Comparison of ENCODE assay signal across 20 cellular contexts in the genomic region with DNA sequence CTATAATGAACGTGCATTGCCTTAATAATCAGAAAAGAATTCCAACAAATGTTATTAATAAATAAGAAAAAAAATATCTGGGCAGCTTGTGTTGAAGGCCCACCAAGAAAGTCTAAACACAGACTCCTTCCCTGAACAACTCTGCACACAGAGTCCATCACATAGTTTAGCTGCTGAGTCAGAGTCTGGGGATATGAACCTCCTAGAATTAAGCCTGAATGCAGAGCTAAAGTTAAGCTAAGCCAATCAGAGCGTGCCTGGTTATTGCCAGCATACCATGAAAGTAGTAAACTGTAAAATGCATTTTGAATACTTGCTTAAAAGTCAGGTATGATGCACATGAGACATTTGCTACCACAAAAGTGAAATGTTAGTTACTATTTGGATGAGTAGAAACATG. TPM values are rescaled to one million over a fixed set of nuclear protein-coding genes. Genes with fewer than 3 reads are reported as not detected.
DNase-seq lines count a peak whose midpoint lies in the region; ATAC-seq, FAIRE-seq and TF ChIP-seq lines count a peak whose summit lies in the region.
"Had no signal": no experiment of that assay in that cellular context is flagged by ENCODE, and none has a peak within 500 bp of the region (broad histone marks: within the 10 kb centered on the region; RNA-seq: fewer than 3 reads in every experiment).

No MANE protein-coding gene starts in this region.

- no peaks in the 10 kb centered on the region for H3K4me1 Mint-ChIP-seq in activated CD4-positive, alpha-beta T cell treated with anti-CD3 and anti-CD28 coated beads for 36 hours

- POLR2A ChIA-PET in activated CD4-positive, alpha-beta T cell treated with anti-CD3 and anti-CD28 coated beads for 36 hours (lab: Charles Lee) = no interaction called here

- H3K4me3 Mint-ChIP-seq in activated CD4-positive, alpha-beta T cell treated with anti-CD3 and anti-CD28 coated beads for 36 hours = no peak overlapping the region
- H3K4me3 Mint-ChIP-seq: naive thymus-derived CD8-positive, alpha-beta T cell had no signal

- H3K27me3 Mint-ChIP-seq in activated CD4-positive, alpha-beta T cell treated with anti-CD3 and anti-CD28 coated beads for 36 hours = peaks cover 13% of the 10 kb centered on the region

- CTCF ChIA-PET in activated CD4-positive, alpha-beta T cell treated with anti-CD3 and anti-CD28 coated beads for 36 hours (lab: Charles Lee) = no interaction called here

- H3K9me3 ChIP-seq in keratinocyte (ENCODE audit: control insufficient read depth, low read depth, low read length) = no peaks in the 10 kb centered on the region
- H3K9me3 ChIP-seq: left ventricle myocardium inferior, thyroid gland had no signal

- peaks cover 6% of the 10 kb centered on the region for H3K4me1 ChIP-seq in keratinocyte (ENCODE audit: control insufficient read depth, extremely low read depth, insufficient read depth, low read length)
- H3K4me1 ChIP-seq: left ventricle myocardium inferior had no signal

- no peak overlapping the region for H2AFZ ChIP-seq in keratinocyte (ENCODE audit: control insufficient read depth, low read length)

- dilution Hi-C loops in keratinocyte (cut with MboI; ENCODE audit: extremely low pct_ligation_motif_present, low sequenced_read_pairs) = no loop called here

- no peaks in the 10 kb centered on the region for H3K79me2 ChIP-seq in keratinocyte (ENCODE audit: control insufficient read depth, insufficient read depth, low read length)

- intact Hi-C loops in activated CD4-positive, alpha-beta T cell treated with anti-CD3 and anti-CD28 coated beads for 36 hours (cut with DNase I, micrococcal nuclease) = no loop called here

- no peaks in the 10 kb centered on the region for H3K36me3 Mint-ChIP-seq in activated CD4-positive, alpha-beta T cell treated with anti-CD3 and anti-CD28 coated beads for 36 hours (ENCODE audit: low read depth)
- H3K36me3 Mint-ChIP-seq: naive thymus-derived CD8-positive, alpha-beta T cell had no signal

- no peak overlapping the region for H3K4me2 ChIP-seq in keratinocyte (ENCODE audit: control insufficient read depth, extremely low read depth, insufficient read depth, low read depth, low read length)

- no peak overlapping the region for H3K27ac Mint-ChIP-seq in activated CD4-positive, alpha-beta T cell treated with anti-CD3 and anti-CD28 coated beads for 36 hours
- H3K27ac Mint-ChIP-seq: naive thymus-derived CD8-positive, alpha-beta T cell had no signal

- ATAC-seq in GM18520 (IDR thresholded peaks at IDR 0.05; ENCODE audit: unreplicated experiment) = no peak
- ATAC-seq in activated CD4-positive, alpha-beta T cell treated with anti-CD3 and anti-CD28 coated beads for 36 hours = no peak
- ATAC-seq: K562; naive thymus-derived CD8-positive, alpha-beta T cell had no signal

- H3K36me3 ChIP-seq in keratinocyte (ENCODE audit: control insufficient read depth in 2 of 2, extremely low read depth in 1 of 2, insufficient read depth in 2 of 2, low read length in 2 of 2) = no peaks in the 10 kb centered on the region
- H3K36me3 ChIP-seq: left ventricle myocardium inferior, thyroid gland had no signal

- H3K9me3 Mint-ChIP-seq in activated CD4-positive, alpha-beta T cell treated with anti-CD3 and anti-CD28 coated beads for 36 hours (ENCODE audit: low read depth) = no peaks in the 10 kb centered on the region

- TF ChIP-seq CTCF in AG09309 (IDR thresholded peaks at IDR 0.05; ENCODE audit: control insufficient read depth, insufficient read depth, low read depth, low read length, missing control alignments) (no peak), cardiac fibroblast (IDR thresholded peaks at IDR 0.05; ENCODE audit: low read depth, low read length) (no peak), keratinocyte (optimal IDR thresholded peaks at IDR 0.05 in 1 of 3, IDR thresholded peaks at IDR 0.05 in 1 of 3, conservative IDR thresholded peaks at IDR 0.05 in 1 of 3; ENCODE audit: extremely low read depth in 1 of 3, insufficient read depth in 2 of 3, low read length in 3 of 3) (no peak)

- FAIRE-seq in keratinocyte (lab: Jason Lieb, UNC) = peak; percentile 90
- FAIRE-seq: GM12891, K562 had no signal

- no peak overlapping the region for H3K9ac ChIP-seq in keratinocyte (ENCODE audit: control insufficient read depth, extremely low read depth, insufficient read depth, low read length)

- no peaks in the 10 kb centered on the region for H4K20me1 ChIP-seq in keratinocyte (ENCODE audit: control insufficient read depth, extremely low read depth, insufficient read depth, low read length)

- H3K9me1 ChIP-seq in keratinocyte (ENCODE audit: control insufficient read depth, extremely low read depth, insufficient read depth, low read length) = no peaks in the 10 kb centered on the region

- peaks cover 7% of the 10 kb centered on the region for H3K27me3 ChIP-seq in keratinocyte (ENCODE audit: control insufficient read depth, extremely low read depth, insufficient read depth, low read length)
- H3K27me3 ChIP-seq: thyroid gland had no signal

- peak; percentile 11 for DNase-seq in AG09309 (ENCODE audit: low read depth)
- peak; percentile 19 for DNase-seq in LHCN-M2 (ENCODE audit: low read depth)
- DNase-seq in cardiac fibroblast (ENCODE audit: low read depth in 2 of 2) = peak; percentile 17 to 40
- no peak for DNase-seq in keratinocyte (ENCODE audit: low read depth, low spot score)
- no peak for DNase-seq in NCI-H82 (lab: John Stamatoyannopoulos, UW)
- no peak for DNase-seq in NCI-H82 treated with DMSO at 0.1 percent for 48 hours (lab: John Stamatoyannopoulos, UW; ENCODE audit: unreplicated experiment)
- DNase-seq in activated CD4-positive, alpha-beta T cell treated with anti-CD3 and anti-CD28 coated beads for 36 hours = no peak
- DNase-seq: activated CD4-positive, alpha-beta T cell treated with anti-CD3 and anti-CD28 coated beads, Interleukin-2, amount 50 U/mL, for 4 hours; DMS79; hippocampal formation; left ventricle myocardium inferior; naive thymus-derived CD8-positive, alpha-beta T cell; NCI-H1694; Right ventricle myocardium superior; stimulated activated CD4-positive, alpha-beta T cell treated with anti-CD3 and anti-CD28 coated beads, Interleukin-1b, Interleukin-23, amount 100 ng/mL, for 48 hours; stimulated activated CD8-positive, alpha-beta memory T cell treated with anti-CD3 and anti-CD28 coated beads, Interleukin-4, amount 100 ng/mL, for 48 hours; thyroid gland had no signal

- H3K4me3 ChIP-seq in AG09309 (ENCODE audit: control insufficient read depth, low read depth, low read length) (no peak overlapping the region), cardiac fibroblast (replicated peaks in 1 of 2; ENCODE audit: low read depth in 2 of 2, low read length in 2 of 2) (no peak overlapping the region), keratinocyte (ENCODE audit: control insufficient read depth in 2 of 3, extremely low read depth in 1 of 3, insufficient read depth in 2 of 3, low read depth in 1 of 3, low read length in 3 of 3) (no peak overlapping the region)
- H3K4me3 ChIP-seq: K562, left ventricle myocardium inferior, thyroid gland had no signal

- no peak overlapping the region for H3K27ac ChIP-seq in keratinocyte (ENCODE audit: control insufficient read depth, insufficient read depth, low read length)
- H3K27ac ChIP-seq: left ventricle myocardium inferior, thyroid gland had no signal

RNA-seq across cellular contexts. Expression of a gene that starts 25.6 kb away (rescaled TPM):
- total RNA-seq in LHCN-M2 (2014; rRNA removed) = 0.06 TPM in 2 replicates
- polyA plus RNA-seq in LHCN-M2 (2012) = 0.27 TPM
- polyA plus RNA-seq in keratinocyte = 3.5 to 11.3 TPM (median 5.4 TPM) in 3 replicates
- 5.2 TPM for polyA plus RNA-seq in keratinocyte (2011; ENCODE audit: low read depth)
- 1.9 and 3.5 TPM in 2 replicates for polyA plus RNA-seq in keratinocyte (2011; cell fraction: cytosol; rRNA removed)
- 25.7 and 30.6 TPM in 2 replicates for polyA plus RNA-seq in keratinocyte (2011; cell fraction: nucleus; rRNA removed)
- 3.7 and 13.5 TPM in 2 replicates for polyA plus RNA-seq in keratinocyte (2012; ENCODE audit: low replicate concordance)
- polyA minus RNA-seq in keratinocyte = 20.5 to 79.6 TPM (median 25.8 TPM) in 3 replicates
- 15.0 TPM for polyA minus RNA-seq in keratinocyte (2011; cell fraction: cytosol; rRNA and poly(A)+ RNA removed)
- polyA minus RNA-seq in keratinocyte (2011; cell fraction: nucleus; rRNA and poly(A)+ RNA removed) = 104 and 127 TPM in 2 replicates
- total RNA-seq in activated CD4-positive, alpha-beta T cell treated with anti-CD3 and anti-CD28 coated beads for 36 hours = not detected
- total RNA-seq: naive thymus-derived CD8-positive, alpha-beta T cell had no signal
- polyA plus RNA-seq: K562; naive thymus-derived CD8-positive, alpha-beta T cell had no signal

Comparison
In these comparisons a context has a peak if more than half of its experiments do, and no peak if none do; other contexts are left out.
1. DNase-seq: peak in AG09309 (single experiment), LHCN-M2 (single experiment) and cardiac fibroblast (2 of 2); none in keratinocyte (single experiment), NCI-H82 (single experiment), NCI-H82 treated with DMSO at 0.1 percent for 48 hours (single experiment) and activated CD4-positive, alpha-beta T cell treated with anti-CD3 and anti-CD28 coated beads for 36 hours (single experiment).